21 cellular contexts compared by ENCODE assay signal in genomic region chr5:14299666-14300065, GRCh38.
DNase-seq lines count a peak whose midpoint lies in the region; TF ChIP-seq lines count a peak whose summit lies in the region.
"Had no signal": no experiment of that assay in that cellular context is flagged by ENCODE, and none has a peak within 500 bp of the region (broad histone marks: within the 10 kb centered on the region; RNA-seq: fewer than 3 reads in every experiment).

No MANE protein-coding gene starts in this region.

- in situ Hi-C loops in G401 (cut with HindIII; ENCODE audit: low sequenced_read_pairs) = loop anchor here (25.0 kb wide), 1 partner anchor 312 kb away; no protein-coding TSS in a partner anchor

- peak; percentile 57 for DNase-seq in G401 (ENCODE audit: low spot score)
- peak; percentile 96 for DNase-seq in NCI-H82 (lab: John Stamatoyannopoulos, UW)
- peak; percentile 26 for DNase-seq in choroid plexus epithelial cell (ENCODE audit: low read depth)
- DNase-seq in retinal pigment epithelial cell (ENCODE audit: low read depth) = peak; percentile 69
- no peak for DNase-seq in stimulated activated CD4-positive, alpha-beta T cell treated with anti-CD3 and anti-CD28 coated beads, Interleukin-12 subunit alpha, Interleukin-12 subunit beta, amount 100 ng/mL, for 4 hours
- DNase-seq in LoVo (ENCODE audit: low spot score) = no peak
- no peak for DNase-seq in mesenteric fat pad (ENCODE audit: low spot score)
- DNase-seq: AML-193; CD4-positive, alpha-beta T cell; DMS79; EL; GF-D8; Kasumi-1; NCI-H1105 treated with DMSO at 0.1 percent for 48 hours; NCI-H146; NCI-H1930; NCI-H748 treated with DMSO at 0.1 percent for 48 hours; NK-92 treated with Interleukin-12 subunit alpha and Interleukin-12 subunit beta, amount 100 ng/mL, for 24 hours; PC-3; SW 1271 had no signal

- no peak for TF ChIP-seq CTCF in choroid plexus epithelial cell (conservative IDR thresholded peaks at IDR 0.05; ENCODE audit: low read depth, low read length)
- TF ChIP-seq CTCF in retinal pigment epithelial cell (conservative IDR thresholded peaks at IDR 0.05; ENCODE audit: low read depth, low read length) = no peak

- no peak overlapping the region for H3K4me3 ChIP-seq in choroid plexus epithelial cell (ENCODE audit: low read depth, low read length)
- H3K4me3 ChIP-seq in retinal pigment epithelial cell (ENCODE audit: low read length) = no peak overlapping the region
- H3K4me3 ChIP-seq: BLaER1 treated with 17β-estradiol and CSF1 and Interleukin-3, amounts not matched to agents 10 nM and 100 nM had no signal

Comparison
In these comparisons a context has a peak if more than half of its experiments do, and no peak if none do; other contexts are left out.
1. DNase-seq: peak in G401 (single experiment), NCI-H82 (single experiment), choroid plexus epithelial cell (single experiment) and retinal pigment epithelial cell (single experiment); none in stimulated activated CD4-positive, alpha-beta T cell treated with anti-CD3 and anti-CD28 coated beads, Interleukin-12 subunit alpha, Interleukin-12 subunit beta, amount 100 ng/mL, for 4 hours (single experiment), LoVo (single experiment) and mesenteric fat pad (single experiment).